8 cellular contexts compared by ENCODE assay signal in genomic region chr21:25735221-25735894, GRCh38. TPM values are rescaled to one million over a fixed set of nuclear protein-coding genes. Genes with fewer than 3 reads are reported as not detected.
DNase-seq lines count a peak whose midpoint lies in the region; ATAC-seq and TF ChIP-seq lines count a peak whose summit lies in the region.

No MANE protein-coding gene starts in this region.

- no peak for TF ChIP-seq RAD21 in neural cell (conservative IDR thresholded peaks at IDR 0.05)

- H3K4me3 ChIP-seq in Karpas-422 (ENCODE audit: low read length) (peak overlapping the region; percentile 95), fibroblast of villous mesenchyme (ENCODE audit: low read depth, low read length) (peak overlapping the region; percentile 91), neural cell (ENCODE audit: low read length) (peak overlapping the region; percentile 88)

- H3K27ac ChIP-seq in Karpas-422 (ENCODE audit: low read length) (peak overlapping the region; percentile 91), RWPE1 (peak overlapping the region; percentile 98), neural cell (ENCODE audit: low read length) (peak overlapping the region; percentile 99)

- H2AFZ ChIP-seq in Karpas-422 (ENCODE audit: low read length) (peak overlapping the region; percentile 51; the same call in 1 of the 2 replicates), neural cell (ENCODE audit: low read depth, low read length) (peak overlapping the region; percentile 83)

- H3K36me3 ChIP-seq in Karpas-422 (ENCODE audit: insufficient read depth, low read length) (peaks cover 10% of the 10 kb centered on the region; the same call in 1 of the 2 replicates), neural cell (ENCODE audit: insufficient read depth, low read length) (no peaks in the 10 kb centered on the region)

- H3K79me2 ChIP-seq in Karpas-422 (ENCODE audit: low read length), result peaks cover 88% of the 10 kb centered on the region
- H3K79me2 ChIP-seq in neural cell (replicated peaks; ENCODE audit: insufficient read depth, low read length), result peaks cover 80% of the 10 kb centered on the region

- peak overlapping the region; percentile 99 to 100 for H3K4me3 Mint-ChIP-seq in stimulated activated naive CD8-positive, alpha-beta T cell treated with anti-CD3 and anti-CD28 coated beads, Interleukin-15, amount 100 ng/mL, for 72 hours

- CTCF ChIA-PET in RWPE1 (lab: Yijun Ruan, JAX), result interaction anchor here (0.5 kb wide), 1 partner anchor 16 kb away, joined by 3 read pairs; no protein-coding TSS in a partner anchor

- TF ChIP-seq EP300 in neural cell (conservative IDR thresholded peaks at IDR 0.05; ENCODE audit: poor library complexity, severe bottlenecking), result no peak

- no peaks in the 10 kb centered on the region for H3K9me3 Mint-ChIP-seq in stimulated activated naive CD8-positive, alpha-beta T cell treated with anti-CD3 and anti-CD28 coated beads, Interleukin-15, amount 100 ng/mL, for 72 hours

- H3F3A ChIP-seq in neural cell (ENCODE audit: insufficient read depth, low read length, poor library complexity, severe bottlenecking), result no peaks in the 10 kb centered on the region

- peak overlapping the region; percentile 100 for H3K27ac Mint-ChIP-seq in stimulated activated naive CD8-positive, alpha-beta T cell treated with anti-CD3 and anti-CD28 coated beads, Interleukin-15, amount 100 ng/mL, for 72 hours

- ATAC-seq in GM21825 (IDR thresholded peaks at IDR 0.05; ENCODE audit: unreplicated experiment), result peak; percentile 50
- ATAC-seq in stimulated activated naive CD8-positive, alpha-beta T cell treated with anti-CD3 and anti-CD28 coated beads, Interleukin-15, amount 100 ng/mL, for 72 hours, result peak; percentile 78

- peaks cover 56% of the 10 kb centered on the region for H3K4me1 Mint-ChIP-seq in stimulated activated naive CD8-positive, alpha-beta T cell treated with anti-CD3 and anti-CD28 coated beads, Interleukin-15, amount 100 ng/mL, for 72 hours

- H3K9me3 ChIP-seq in Karpas-422 (ENCODE audit: low read length), result no peaks in the 10 kb centered on the region
- no peaks in the 10 kb centered on the region for H3K9me3 ChIP-seq in neural cell (ENCODE audit: low read length)

- H3K4me2 ChIP-seq in Karpas-422 (ENCODE audit: low read depth, low read length, poor library complexity, severe bottlenecking) (peak overlapping the region; percentile 88), neural cell (ENCODE audit: low read length) (peak overlapping the region; percentile 99)

- H3K9ac ChIP-seq in Karpas-422 (ENCODE audit: low read length) (peak overlapping the region; percentile 94), neural cell (ENCODE audit: low read length) (peak overlapping the region; percentile 90)

- H4K20me1 ChIP-seq in Karpas-422 (ENCODE audit: insufficient read depth, low read depth, low read length), result peaks cover 16% of the 10 kb centered on the region; the same call in 1 of the 2 replicates
- H4K20me1 ChIP-seq in neural cell (ENCODE audit: insufficient read depth), result no peaks in the 10 kb centered on the region

- no peaks in the 10 kb centered on the region for H3K27me3 Mint-ChIP-seq in stimulated activated naive CD8-positive, alpha-beta T cell treated with anti-CD3 and anti-CD28 coated beads, Interleukin-15, amount 100 ng/mL, for 72 hours

- peak; percentile 57 for DNase-seq in DMS79 treated with DMSO at 0.1 percent for 48 hours (lab: John Stamatoyannopoulos, UW)
- peak; percentile 91 for DNase-seq in Karpas-422
- DNase-seq in RWPE1 (ENCODE audit: low spot score), result peak; percentile 58
- peak; percentile 74 for DNase-seq in activated gamma-delta T cell (lab: John Stamatoyannopoulos, UW)
- peak; percentile 88 for DNase-seq in fibroblast of villous mesenchyme (ENCODE audit: low read depth)
- peak; percentile 89 for DNase-seq in stimulated activated naive CD8-positive, alpha-beta T cell treated with anti-CD3 and anti-CD28 coated beads, Interleukin-15, amount 100 ng/mL, for 72 hours

- no peaks in the 10 kb centered on the region for H3K27me3 ChIP-seq in Karpas-422 (ENCODE audit: low read length)
- no peaks in the 10 kb centered on the region for H3K27me3 ChIP-seq in neural cell (ENCODE audit: insufficient read depth, low read depth, low read length)

- no peaks in the 10 kb centered on the region for H3K9me2 ChIP-seq in Karpas-422 (replicated peaks; ENCODE audit: insufficient read depth, low read length)
- H3K9me2 ChIP-seq in neural cell (ENCODE audit: insufficient read depth, low read length), result no peaks in the 10 kb centered on the region

- peaks cover 54% of the 10 kb centered on the region for H3K4me1 ChIP-seq in Karpas-422 (ENCODE audit: low read length)

- POLR2A ChIA-PET in RWPE1 (lab: Yijun Ruan, JAX; ENCODE audit: low non-redundant PET), result no interaction called here

- TF ChIP-seq CTCF in RWPE1 (conservative IDR thresholded peaks at IDR 0.05; ENCODE audit: low read depth) (no peak), fibroblast of villous mesenchyme (IDR thresholded peaks at IDR 0.05; ENCODE audit: insufficient read depth, low read depth, low read length) (peak; percentile 11), neural cell (IDR thresholded peaks at IDR 0.05; ENCODE audit: poor library complexity, severe bottlenecking) (no peak)

TF ChIP-seq in neural cell, 6 proteins besides CTCF, POLR2A, EP300 and RAD21:
- TF ChIP-seq EZH2 (IDR thresholded peaks at IDR 0.05; ENCODE audit: borderline replicate concordance, insufficient read depth, low read length, poor library complexity, severe bottlenecking) (no peak), POLR2AphosphoS5 (IDR thresholded peaks at IDR 0.05) (peak; percentile 43), TAF1 (IDR thresholded peaks at IDR 0.05; ENCODE audit: low read depth) (no peak), REST (IDR thresholded peaks at IDR 0.05; ENCODE audit: borderline replicate concordance) (peak; percentile 12), SMC3 (conservative IDR thresholded peaks at IDR 0.05; ENCODE audit: poor library complexity) (no peak), MXI1 (conservative IDR thresholded peaks at IDR 0.05; ENCODE audit: poor library complexity, severe bottlenecking) (peak; percentile 88)

RNA-seq across cellular contexts. Expression of gene GABPA, which starts 0.6 kb away (rescaled TPM):
- total RNA-seq in Karpas-422 (2014; rRNA removed; shearing (Covaris generic); ENCODE audit: low replicate concordance), result 20.7 and 29.6 TPM in 2 replicates
- total RNA-seq in fibroblast of villous mesenchyme, result 19.6 and 31.1 TPM in 2 replicates
- 41.1 and 45.4 TPM in 2 replicates for polyA plus RNA-seq in neural cell
- polyA minus RNA-seq in neural cell, result 57.1 and 58.4 TPM in 2 replicates

RNA-seq across cellular contexts. Expression of gene ATP5PF, which starts 0.7 kb away (rescaled TPM):
- 115 and 116 TPM in 2 replicates for total RNA-seq in Karpas-422 (2014; rRNA removed; shearing (Covaris generic); ENCODE audit: low replicate concordance)
- 28.0 and 41.5 TPM in 2 replicates for total RNA-seq in fibroblast of villous mesenchyme
- 258 and 274 TPM in 2 replicates for polyA plus RNA-seq in neural cell
- polyA minus RNA-seq in neural cell, result 48.0 and 76.2 TPM in 2 replicates

Comparison
In these comparisons a context has a peak if more than half of its experiments do, and no peak if none do; other contexts are left out.
1. Peak in every context shown above with its lines: DNase-seq, ATAC-seq, H3K4me3 ChIP-seq and H3K27ac ChIP-seq.